In genomic region chr6:25874118-25874517, GRCh38 we compare ENCODE assay signal across 2 cellular contexts.
A peak's percentile ranks its signal among the peaks of the same experiment; 100 is the strongest.
TF ChIP-seq lines count a peak whose summit lies in the region.

TSS of gene SLC17A3 (minus strand) at chr6:25874243. CDS start at chr6:25868387, 5,856 bp downstream.

TF ChIP-seq in A549, 52 proteins besides CTCF, POLR2A, EP300 and RAD21:
- 0 out of 5 replicates have a peak, but pooled peaks of 1 of the 2 experiments have one; percentile 19 for TF ChIP-seq JUN (IDR thresholded peaks at IDR 0.05)
- TF ChIP-seq CEBPB (IDR thresholded peaks at IDR 0.05) = no peak
- TF ChIP-seq SMC3 (IDR thresholded peaks at IDR 0.05) = 0 out of 3 replicates have a peak, but pooled peaks have one; percentile 9
- TF ChIP-seq MAZ (IDR thresholded peaks at IDR 0.05; ENCODE audit: borderline replicate concordance, low read depth, low read length) = no peak
- TF ChIP-seq REST (IDR thresholded peaks at IDR 0.05) = no peak
TF ChIP-seq in A549: peak in this region for 2.

TF ChIP-seq in HepG2, 621 proteins besides CTCF, POLR2A, EP300 and RAD21:
- TF ChIP-seq ZSCAN30 (CRISPR knock-in tag; IDR thresholded peaks at IDR 0.05) = no peak
- TF ChIP-seq ZNF891 (CRISPR knock-in tag; IDR thresholded peaks at IDR 0.05) = no peak
- TF ChIP-seq CREB3 (CRISPR knock-in tag; IDR thresholded peaks at IDR 0.05) = no peak
- no peak for TF ChIP-seq PBX3 (CRISPR knock-in tag; IDR thresholded peaks at IDR 0.05; ENCODE audit: borderline replicate concordance)
- TF ChIP-seq PHF5A (CRISPR knock-in tag; IDR thresholded peaks at IDR 0.05; ENCODE audit: low read depth, unreplicated experiment) = no peak
- no peak for TF ChIP-seq SMAD3 (CRISPR knock-in tag; IDR thresholded peaks at IDR 0.05)
- no peak for TF ChIP-seq SRY (CRISPR knock-in tag; IDR thresholded peaks at IDR 0.05)
- no peak for TF ChIP-seq KLF9 (CRISPR knock-in tag; IDR thresholded peaks at IDR 0.05; ENCODE audit: low read depth)
- TF ChIP-seq ZNF577 (CRISPR knock-in tag; IDR thresholded peaks at IDR 0.05; ENCODE audit: borderline replicate concordance, low read depth) = no peak
- TF ChIP-seq ZFP90 (CRISPR knock-in tag; IDR thresholded peaks at IDR 0.05; ENCODE audit: borderline replicate concordance) = no peak
- no peak for TF ChIP-seq ZNF333 (CRISPR knock-in tag; IDR thresholded peaks at IDR 0.05; ENCODE audit: borderline replicate concordance)
- TF ChIP-seq ZNF280D (CRISPR knock-in tag; IDR thresholded peaks at IDR 0.05) = no peak
- no peak for TF ChIP-seq ZNF142 (CRISPR knock-in tag; IDR thresholded peaks at IDR 0.05)
- no peak for TF ChIP-seq ZNF574 (CRISPR knock-in tag; IDR thresholded peaks at IDR 0.05)
- no peak for TF ChIP-seq SRSF9 (IDR thresholded peaks at IDR 0.05; ENCODE audit: borderline replicate concordance, insufficient read depth, low read depth, low read length, poor library complexity, severe bottlenecking)
- TF ChIP-seq ZNF782 (CRISPR knock-in tag; IDR thresholded peaks at IDR 0.05; ENCODE audit: borderline replicate concordance) = no peak
